20 cellular contexts compared by ENCODE assay signal in genomic region chr6:17506962-17507361, GRCh38.
"Had no signal": no experiment of that assay in that cellular context is flagged by ENCODE, and none has a peak within 500 bp of the region (broad histone marks: within the 10 kb centered on the region; RNA-seq: fewer than 3 reads in every experiment).

No MANE protein-coding gene starts in this region.

- DNase-seq: IMR-90, Karpas-422, KG1, MG63, NCI-H1092, NCI-H1105 treated with DMSO at 0.1 percent for 48 hours, NCI-H1417 treated with DMSO at 0.1 percent for 48 hours, NCI-H146, NCI-H1694 treated with DMSO at 0.1 percent for 48 hours, NCI-H1930, NCI-H2081, NCI-H2107, NCI-H2227 treated with DMSO at 0.1 percent for 48 hours, NCI-H524, NCI-H526 treated with DMSO at 0.1 percent for 48 hours, NCI-H774, SHP77, SK-N-SH had no signal

- FAIRE-seq: HepG2, RCC 7860 had no signal
